In the genomic region with DNA sequence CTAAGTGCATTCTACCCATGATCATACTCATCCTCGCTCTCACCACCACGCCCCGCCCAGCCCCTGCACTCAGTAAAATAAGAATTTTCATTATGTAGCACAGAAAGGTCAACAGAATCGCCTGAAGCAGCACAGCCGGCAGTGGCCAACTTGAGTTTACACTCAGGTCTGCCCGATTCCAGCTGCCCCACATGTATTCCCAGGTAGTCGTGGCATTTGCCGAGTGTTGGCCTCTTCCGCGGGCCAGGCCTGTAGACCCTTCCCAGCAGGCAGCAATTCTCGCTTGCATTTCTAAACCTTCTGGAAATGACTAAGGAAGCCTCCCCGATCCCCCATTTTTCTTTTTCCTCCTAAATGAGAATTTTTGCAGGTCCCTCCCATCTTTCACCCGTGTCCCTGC, we compare ENCODE assay signal across 1 cellular context.
A peak's percentile ranks its signal among the peaks of the same experiment; 100 is the strongest.
TF ChIP-seq lines count a peak whose summit lies in the region.

No MANE protein-coding gene starts in this region.

TF ChIP-seq in HepG2, 621 proteins besides CTCF, POLR2A, EP300 and RAD21:
- TF ChIP-seq ZNF768 (CRISPR knock-in tag; IDR thresholded peaks at IDR 0.05) = peak; percentile 63; the same call in 1 of the 2 replicates
- TF ChIP-seq TCF7 (IDR thresholded peaks at IDR 0.05; ENCODE audit: low read depth) = no peak
